In genomic region chr7:55164527-55164926, GRCh38 we compare ENCODE assay signal across 22 cellular contexts.
"Had no signal": no experiment of that assay in that cellular context is flagged by ENCODE, and none has a peak within 500 bp of the region (broad histone marks: within the 10 kb centered on the region; RNA-seq: fewer than 3 reads in every experiment).

No MANE protein-coding gene starts in this region.

- H3K27me3 ChIP-seq: ascending aorta, body of pancreas had no signal

- ATAC-seq: activated CD8-positive, alpha-beta memory T cell treated with anti-CD3 and anti-CD28 coated beads, Interleukin-2, amount 10 ng/mL, durations not matched to agents 7 days and 5 days; body of pancreas; K562; T-helper 17 cell had no signal

- H3K4me3 ChIP-seq: ascending aorta, body of pancreas, K562 had no signal

- H3K27ac ChIP-seq: ascending aorta, body of pancreas had no signal

- DNase-seq: activated B cell treated with CpG ODN at 0.5 μM for 24 hours; activated CD4-positive, alpha-beta T cell treated with anti-CD3 and anti-CD28 coated beads for 1 hour; activated CD4-positive, alpha-beta T cell treated with anti-CD3 and anti-CD28 coated beads, Interleukin-2, amount 10 ng/mL, durations not matched to agents 24 days and 14 days; activated CD4-positive, alpha-beta T cell treated with anti-CD3 and anti-CD28 coated beads, Interleukin-2, amount 50 U/mL, for 48 hours; activated CD8-positive, alpha-beta memory T cell treated with anti-CD3 and anti-CD28 coated beads, Interleukin-2, amount 10 ng/mL, durations not matched to agents 7 days and 5 days; activated effector memory CD4-positive, alpha-beta T cell treated with Interleukin-2 at 50 U/mL for 16 hours; activated naive CD4-positive, alpha-beta T cell; activated T-cell treated with anti-CD3 and anti-CD28 coated beads, Interleukin-2, amount 50 U/mL, for 24 hours; amniotic stem cell; body of pancreas; central memory CD4-positive, alpha-beta T cell; Karpas-422; MM.1S; NCI-H1417 treated with DMSO at 0.1 percent for 48 hours; NCI-H1694; NCI-H446; NCI-H524; SIG-M5; T-helper 17 cell; T-helper 9 cell had no signal

- H3K9me3 ChIP-seq: ascending aorta, body of pancreas had no signal

- H3K4me1 ChIP-seq: ascending aorta, body of pancreas had no signal
